Comparison of ENCODE assay signal across 12 cellular contexts in the genomic region with DNA sequence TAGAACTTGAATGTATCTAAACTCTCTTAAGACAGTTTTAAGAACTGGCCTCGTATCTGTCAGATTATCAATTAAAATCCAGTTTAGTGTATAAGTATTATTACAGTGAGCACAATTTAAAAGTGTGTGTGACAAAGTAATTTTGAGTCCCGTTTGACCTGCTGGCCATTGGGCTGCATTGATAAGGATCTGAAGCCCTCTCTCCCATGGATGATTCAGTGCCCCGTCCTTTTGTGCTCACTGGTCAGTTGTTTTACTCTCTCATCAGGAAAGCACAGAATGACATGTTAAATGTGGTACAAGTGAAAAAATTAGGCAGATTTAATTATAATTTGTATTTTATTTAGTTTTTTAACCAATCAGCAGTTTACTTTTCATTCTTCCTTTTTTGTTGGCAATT.
"Had no signal": no experiment of that assay in that cellular context is flagged by ENCODE, and none has a peak within 500 bp of the region (broad histone marks: within the 10 kb centered on the region; RNA-seq: fewer than 3 reads in every experiment).

No MANE protein-coding gene starts in this region.

- H3K36me3 ChIP-seq: neural progenitor cell, pancreas had no signal

- H3K9me3 ChIP-seq: pancreas had no signal

- FAIRE-seq: pancreas, small intestine had no signal

- DNase-seq: activated CD4-positive, alpha-beta T cell treated with anti-CD3 and anti-CD28 coated beads for 1 hour; activated CD4-positive, alpha-beta T cell treated with anti-CD3 and anti-CD28 coated beads, Interleukin-2, amount 50 U/mL, for 48 hours; activated CD8-positive, alpha-beta memory T cell treated with anti-CD3 and anti-CD28 coated beads, Interleukin-2, amount 10 ng/mL, durations not matched to agents 7 days and 5 days; activated effector memory CD4-positive, alpha-beta T cell treated with Interleukin-2 at 50 U/mL for 16 hours; activated T-cell treated with anti-CD3 and anti-CD28 coated beads, Interleukin-2, amount 50 U/mL, for 24 hours; amniotic stem cell; dorsolateral prefrontal cortex; retina; small intestine had no signal

- ATAC-seq: activated CD8-positive, alpha-beta memory T cell treated with anti-CD3 and anti-CD28 coated beads, Interleukin-2, amount 10 ng/mL, durations not matched to agents 7 days and 5 days; esophagus mucosa had no signal

- H3K4me3 ChIP-seq: dorsolateral prefrontal cortex, neural progenitor cell, pancreas had no signal

- H3K9ac ChIP-seq: neural progenitor cell had no signal

- H2AFZ ChIP-seq: neural progenitor cell had no signal

- H3K27me3 ChIP-seq: dorsolateral prefrontal cortex, neural progenitor cell, pancreas had no signal

- H3K27ac ChIP-seq: neural progenitor cell, pancreas had no signal
